Comparison of ENCODE assay signal across 13 cellular contexts in genomic region chr15:99441871-99442267, GRCh38.
DNase-seq lines count a peak whose midpoint lies in the region; ATAC-seq, FAIRE-seq and TF ChIP-seq lines count a peak whose summit lies in the region.
"Had no signal": no experiment of that assay in that cellular context is flagged by ENCODE, and none has a peak within 500 bp of the region (broad histone marks: within the 10 kb centered on the region; RNA-seq: fewer than 3 reads in every experiment).

No MANE protein-coding gene starts in this region.

- CTCF ChIA-PET in Calu3 (lab: Charles Lee): interaction anchor here (1.0 to 2.0 kb wide), 2 partner anchors 13 to 263 kb away, joined by 3 to 5 read pairs; no protein-coding TSS in a partner anchor

- no peaks in the 10 kb centered on the region for H3K36me3 ChIP-seq in kidney (ENCODE audit: control insufficient read depth in 1 of 2, insufficient read depth in 2 of 2, low read length in 2 of 2)
- H3K36me3 ChIP-seq in skeletal muscle tissue (ENCODE audit: control insufficient read depth in 3 of 3, insufficient read depth in 3 of 3, low read length in 3 of 3): no peaks in the 10 kb centered on the region
- H3K36me3 ChIP-seq: ovary had no signal

- peak overlapping the region; percentile 80 for H3K27ac Mint-ChIP-seq in Calu3 (ENCODE audit: unreplicated experiment)

- H3K27ac ChIP-seq in VCaP (peak overlapping the region; percentile 18; the same call in 1 of the 2 replicates), kidney (ENCODE audit: low read depth in 2 of 2, low read length in 2 of 2) (peak overlapping the region; percentile 92 to 93), skeletal muscle tissue (ENCODE audit: low read depth, low read length) (peak overlapping the region; percentile 65)
- H3K27ac ChIP-seq: ovary had no signal

- H3K4me3 ChIP-seq in kidney (ENCODE audit: low read length in 2 of 2) (peak overlapping the region in 1 of 2 donors; percentile 12), skeletal muscle tissue (ENCODE audit: low read length in 3 of 3) (peak overlapping the region in 1 of 3 donors; percentile 54)
- H3K4me3 ChIP-seq: dorsolateral prefrontal cortex, ovary had no signal

- intact Hi-C loops in Calu3 (cut with micrococcal nuclease; ENCODE audit: unreplicated experiment) (no loop called here), kidney (cut with DNase I) (no loop called here)

- H3K4me1 Mint-ChIP-seq in Calu3 (ENCODE audit: low read depth, unreplicated experiment): peaks cover 27% of the 10 kb centered on the region

- peaks cover 38 to 40% of the 10 kb centered on the region in 2 donors for H3K4me1 ChIP-seq in kidney (ENCODE audit: control insufficient read depth in 1 of 2, insufficient read depth in 1 of 2, low read depth in 1 of 2, low read length in 2 of 2)
- peaks cover 48 to 60% (median 58%) of the 10 kb centered on the region in 3 donors for H3K4me1 ChIP-seq in skeletal muscle tissue (ENCODE audit: control insufficient read depth in 3 of 3, insufficient read depth in 3 of 3, low read length in 3 of 3)

- peaks cover 8% of the 10 kb centered on the region for H3K36me3 Mint-ChIP-seq in Calu3 (ENCODE audit: insufficient read depth, unreplicated experiment)
- H3K36me3 Mint-ChIP-seq: IgD-negative memory B cell had no signal

- ATAC-seq in HG02970 (IDR thresholded peaks at IDR 0.05; ENCODE audit: low FRiP score, unreplicated experiment) (no peak), GM18868 (IDR thresholded peaks at IDR 0.05; ENCODE audit: unreplicated experiment) (no peak)

- H3K4me3 Mint-ChIP-seq in Calu3 (ENCODE audit: low read depth, unreplicated experiment): no peak overlapping the region

- FAIRE-seq in kidney (lab: Jason Lieb, UNC): peak; percentile 42

- H3K9me3 ChIP-seq in kidney (ENCODE audit: control insufficient read depth in 1 of 2, low read length in 2 of 2) (no peaks in the 10 kb centered on the region), skeletal muscle tissue (ENCODE audit: control insufficient read depth in 3 of 3, low read length in 3 of 3) (no peaks in the 10 kb centered on the region)
- H3K9me3 ChIP-seq: ovary had no signal

- H3K9ac ChIP-seq in kidney (ENCODE audit: low read length in 2 of 2) (peak overlapping the region in 1 of 2 donors; percentile 17), skeletal muscle tissue (ENCODE audit: low read depth in 1 of 3, low read length in 3 of 3) (peak overlapping the region in 1 of 3 donors; percentile 54)

- no TSS peak for BruUV-seq in Calu3 (replicated peaks; lab: Mats Ljungman, UMichigan)

- H3K9me3 Mint-ChIP-seq in Calu3 (ENCODE audit: low read depth, unreplicated experiment): no peaks in the 10 kb centered on the region
- H3K9me3 Mint-ChIP-seq: activated T-helper 2 cell treated with anti-CD3 and anti-CD28 coated beads, Interferon-gamma antibody, Interleukin-2, Interleukin-4, amounts not matched to agents 10 μg/mL and 5 μg/mL and 100 μg/mL, durations not matched to agents 14 hours and 24 hours and 36 hours; IgD-negative memory B cell had no signal

- H3K27me3 Mint-ChIP-seq in Calu3 (ENCODE audit: unreplicated experiment): no peaks in the 10 kb centered on the region
- H3K27me3 Mint-ChIP-seq: IgD-negative memory B cell had no signal

- DNase-seq in Calu3: no peak
- DNase-seq in kidney: peak; percentile 30
- DNase-seq in Kasumi-1 (lab: John Stamatoyannopoulos, UW): no peak
- no peak for DNase-seq in activated naive CD4-positive, alpha-beta T cell treated with Interleukin-2 at 50 U/mL for 16 hours
- DNase-seq: NCI-H2029 had no signal

- no peaks in the 10 kb centered on the region for H3K27me3 ChIP-seq in skeletal muscle tissue (ENCODE audit: control insufficient read depth in 3 of 3, insufficient read depth in 3 of 3, low read length in 3 of 3)
- H3K27me3 ChIP-seq: ovary had no signal

- TF ChIP-seq CTCF in Calu3 (IDR thresholded peaks at IDR 0.05; ENCODE audit: unreplicated experiment) (no peak), VCaP (conservative IDR thresholded peaks at IDR 0.05) (no peak), kidney (IDR thresholded peaks at IDR 0.05; ENCODE audit: borderline replicate concordance, extremely low read depth, insufficient read depth) (no peak)

Comparison
In these comparisons a context has a peak if more than half of its experiments do, and no peak if none do; other contexts are left out.
1. H3K27ac ChIP-seq: peak in every context shown above with its lines; median percentile 92 in kidney; 65 in skeletal muscle tissue; 18 in VCaP.